In the genomic region with DNA sequence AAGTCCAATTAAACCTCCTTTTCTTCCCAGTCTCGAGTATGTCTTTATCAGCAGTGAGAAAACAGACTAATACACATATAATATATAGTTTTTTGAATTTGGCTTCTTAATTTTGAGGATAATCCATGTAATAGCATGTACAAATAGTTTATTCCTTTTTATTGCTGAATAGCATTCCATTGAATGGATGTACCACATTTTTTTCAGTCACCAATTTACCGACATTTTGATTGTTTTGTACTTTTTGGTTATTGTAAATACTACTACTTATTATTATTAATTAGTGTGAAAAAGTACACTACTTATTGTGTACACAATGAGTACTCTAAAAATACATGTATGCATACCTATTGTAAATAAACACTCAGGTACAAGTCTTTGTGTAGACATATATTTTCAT, we compare ENCODE assay signal across 4 cellular contexts.
TF ChIP-seq lines count a peak whose summit lies in the region.

No MANE protein-coding gene starts in this region.

TF ChIP-seq in SK-N-SH treated with all-trans-retinoic acid at 6 μM for 48 hours, 23 proteins besides CTCF, POLR2A, EP300 and RAD21:
- peak; percentile 94 for TF ChIP-seq ZNF8 (CRISPR knock-in tag; IDR thresholded peaks at IDR 0.05)
- TF ChIP-seq ISL1 (CRISPR knock-in tag; IDR thresholded peaks at IDR 0.05) = no peak

TF ChIP-seq in SK-N-SH, 30 proteins besides CTCF, POLR2A, EP300 and RAD21:
- TF ChIP-seq CHD2 (IDR thresholded peaks at IDR 0.05; ENCODE audit: low read length, partially characterized antibody) (no peak), SIN3A (IDR thresholded peaks at IDR 0.05; ENCODE audit: borderline replicate concordance, low read depth, low read length) (no peak), SMC3 (IDR thresholded peaks at IDR 0.05; ENCODE audit: low read depth, low read length) (no peak), FOXM1 (IDR thresholded peaks at IDR 0.05; ENCODE audit: low read depth) (no peak), POLR2AphosphoS5 (IDR thresholded peaks at IDR 0.05; ENCODE audit: low read depth, low read length) (no peak), TEAD4 (IDR thresholded peaks at IDR 0.05; ENCODE audit: borderline replicate concordance, insufficient read depth) (no peak)
- TF ChIP-seq, protein P1, sequence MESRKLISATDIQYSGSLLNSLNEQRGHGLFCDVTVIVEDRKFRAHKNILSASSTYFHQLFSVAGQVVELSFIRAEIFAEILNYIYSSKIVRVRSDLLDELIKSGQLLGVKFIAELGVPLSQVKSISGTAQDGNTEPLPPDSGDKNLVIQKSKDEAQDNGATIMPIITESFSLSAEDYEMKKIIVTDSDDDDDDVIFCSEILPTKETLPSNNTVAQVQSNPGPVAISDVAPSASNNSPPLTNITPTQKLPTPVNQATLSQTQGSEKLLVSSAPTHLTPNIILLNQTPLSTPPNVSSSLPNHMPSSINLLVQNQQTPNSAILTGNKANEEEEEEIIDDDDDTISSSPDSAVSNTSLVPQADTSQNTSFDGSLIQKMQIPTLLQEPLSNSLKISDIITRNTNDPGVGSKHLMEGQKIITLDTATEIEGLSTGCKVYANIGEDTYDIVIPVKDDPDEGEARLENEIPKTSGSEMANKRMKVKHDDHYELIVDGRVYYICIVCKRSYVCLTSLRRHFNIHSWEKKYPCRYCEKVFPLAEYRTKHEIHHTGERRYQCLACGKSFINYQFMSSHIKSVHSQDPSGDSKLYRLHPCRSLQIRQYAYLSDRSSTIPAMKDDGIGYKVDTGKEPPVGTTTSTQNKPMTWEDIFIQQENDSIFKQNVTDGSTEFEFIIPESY (IDR thresholded peaks at IDR 0.05; ENCODE audit: borderline replicate concordance, low read depth) = no peak
TF ChIP-seq in SK-N-SH: peak in this region for 0.

TF ChIP-seq in WTC11, 78 proteins besides CTCF, POLR2A, EP300 and RAD21:
- TF ChIP-seq GTF2I (CRISPR knock-in tag; conservative IDR thresholded peaks at IDR 0.05) = 0 out of 2 replicates have a peak, but pooled peaks have one; percentile 25
- TF ChIP-seq, protein P2, sequence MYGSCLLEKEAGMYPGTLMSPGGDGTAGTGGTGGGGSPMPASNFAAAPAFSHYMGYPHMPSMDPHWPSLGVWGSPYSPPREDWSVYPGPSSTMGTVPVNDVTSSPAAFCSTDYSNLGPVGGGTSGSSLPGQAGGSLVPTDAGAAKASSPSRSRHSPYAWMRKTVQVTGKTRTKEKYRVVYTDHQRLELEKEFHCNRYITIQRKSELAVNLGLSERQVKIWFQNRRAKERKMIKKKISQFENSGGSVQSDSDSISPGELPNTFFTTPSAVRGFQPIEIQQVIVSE (CRISPR knock-in tag; IDR thresholded peaks at IDR 0.05; ENCODE audit: borderline replicate concordance) = no peak

TF ChIP-seq in H1, 55 proteins besides CTCF, POLR2A, EP300 and RAD21:
- no peak for TF ChIP-seq EGR1 (IDR thresholded peaks at IDR 0.05; ENCODE audit: borderline replicate concordance, low read depth, low read length)
- TF ChIP-seq KDM1A (IDR thresholded peaks at IDR 0.05; ENCODE audit: borderline replicate concordance, low read length) = peak; percentile 17; the same call in 1 of the 2 replicates
